Comparison of ENCODE assay signal across 9 cellular contexts in the genomic region with DNA sequence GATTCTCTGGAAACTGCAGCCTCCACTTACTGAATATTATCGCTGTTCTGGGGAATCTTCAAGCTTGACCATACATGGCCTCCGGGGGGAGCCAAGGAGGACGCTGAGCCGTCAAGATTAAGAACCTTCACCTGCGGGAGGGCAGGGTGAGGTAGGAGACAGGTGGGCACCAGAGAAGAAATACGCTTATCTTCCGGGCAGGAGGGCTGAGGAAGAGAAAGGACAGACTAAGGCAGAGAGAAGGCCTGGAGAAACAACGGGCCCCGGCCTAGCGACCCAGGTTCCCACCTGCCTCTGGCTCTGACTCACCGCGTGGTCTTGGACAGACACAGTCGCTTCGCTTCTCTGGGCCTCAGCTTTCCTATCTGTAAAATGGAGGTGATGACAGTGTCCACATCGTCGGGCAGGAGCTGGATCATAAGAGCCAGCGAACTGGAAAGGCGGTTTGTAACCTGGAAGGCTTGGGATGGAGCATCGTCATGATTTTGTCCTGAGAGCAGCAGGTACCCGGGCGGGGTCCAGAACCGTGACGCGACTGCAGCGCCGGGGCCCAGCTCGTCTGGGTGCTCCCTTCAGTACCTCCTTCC. TPM values are rescaled to one million over a fixed set of nuclear protein-coding genes. Genes with fewer than 3 reads are reported as not detected.
DNase-seq lines count a peak whose midpoint lies in the region; ATAC-seq, FAIRE-seq and TF ChIP-seq lines count a peak whose summit lies in the region.
"Had no signal": no experiment of that assay in that cellular context is flagged by ENCODE, and none has a peak within 500 bp of the region (broad histone marks: within the 10 kb centered on the region; RNA-seq: fewer than 3 reads in every experiment).

No MANE protein-coding gene starts in this region.

- CTCF ChIA-PET in CD4-positive, alpha-beta memory T cell (lab: Charles Lee; ENCODE audit: partially characterized antibody) = interaction anchor here (0.9 to 5.5 kb wide), 16 partner anchors 9 to 729 kb away, joined by 3 to 51 read pairs (median 6); a partner anchor contains a TSS

- H3K27me3 ChIP-seq in CD4-positive, alpha-beta memory T cell (ENCODE audit: insufficient read depth, low read length) = no peaks in the 10 kb centered on the region
- no peaks in the 10 kb centered on the region for H3K27me3 ChIP-seq in foreskin keratinocyte
- no peaks in the 10 kb centered on the region for H3K27me3 ChIP-seq in prostate gland (replicated peaks; ENCODE audit: insufficient read depth)

- TF ChIP-seq CTCF in foreskin keratinocyte (conservative IDR thresholded peaks at IDR 0.05) (peak; percentile 67), prostate gland (IDR thresholded peaks at IDR 0.05) (peak in 2 of 4 experiments; percentile 32 to 34)

- peaks cover 0 to 4% (median 0%) of the 10 kb centered on the region in 8 donors for H3K9me3 Mint-ChIP-seq in CD4-positive, alpha-beta memory T cell
- H3K9me3 Mint-ChIP-seq in activated T-helper 17 cell treated with anti-CD3 and anti-CD28 coated beads, Interleukin-2, amount 50 U/mL, for 72 hours = no peaks in the 10 kb centered on the region

- no peak for FAIRE-seq in H54 (lab: Jason Lieb, UNC)
- FAIRE-seq: colon had no signal

- peaks cover 28% of the 10 kb centered on the region for H3K4me1 ChIP-seq in CD4-positive, alpha-beta memory T cell (ENCODE audit: insufficient read depth, low read length)
- H3K4me1 ChIP-seq in foreskin keratinocyte = no peaks in the 10 kb centered on the region
- H3K4me1 ChIP-seq in prostate gland (replicated peaks) = no peaks in the 10 kb centered on the region

- H3K36me3 ChIP-seq in CD4-positive, alpha-beta memory T cell (ENCODE audit: insufficient read depth, low read length) = peaks cover 49% of the 10 kb centered on the region
- H3K36me3 ChIP-seq in prostate gland = peaks cover under 1 to 4% of the 10 kb centered on the region in 2 donors

- intact Hi-C loops in CD4-positive, alpha-beta memory T cell (cut with micrococcal nuclease) = loop anchor here (1.0 to 5.0 kb wide), 10 partner anchors 10 to 730 kb away; a partner anchor contains a TSS
- intact Hi-C loops in prostate gland (cut with DNase I) = loop anchor here (5.0 kb wide), 1 partner anchor 366 kb away; a partner anchor contains a TSS

- peaks cover 17 to 37% (median 31%) of the 10 kb centered on the region in 4 donors for H3K4me1 Mint-ChIP-seq in CD4-positive, alpha-beta memory T cell
- H3K4me1 Mint-ChIP-seq in activated T-helper 17 cell treated with anti-CD3 and anti-CD28 coated beads, Interleukin-2, amount 50 U/mL, for 72 hours = peaks cover 12% of the 10 kb centered on the region

- peak overlapping the region; percentile 50 to 78 for H3K4me3 ChIP-seq in CD4-positive, alpha-beta memory T cell (ENCODE audit: low read length in 2 of 2)
- peak overlapping the region; percentile 68 to 82 for H3K4me3 ChIP-seq in prostate gland

- peak overlapping the region; percentile 91 to 100 (median 93) for H3K4me3 Mint-ChIP-seq in CD4-positive, alpha-beta memory T cell
- peak overlapping the region; percentile 93 for H3K4me3 Mint-ChIP-seq in activated T-helper 17 cell treated with anti-CD3 and anti-CD28 coated beads, Interleukin-2, amount 50 U/mL, for 72 hours

- peaks cover 22 to 61% of the 10 kb centered on the region in 2 donors for H3K36me3 Mint-ChIP-seq in CD4-positive, alpha-beta memory T cell
- H3K36me3 Mint-ChIP-seq in activated T-helper 17 cell treated with anti-CD3 and anti-CD28 coated beads, Interleukin-2, amount 50 U/mL, for 72 hours (ENCODE audit: low read depth) = peaks cover 82% of the 10 kb centered on the region

- 1% methylated on average over 27 of the region's 27 CpGs for WGBS in prostate gland

- ATAC-seq in GM18907 (IDR thresholded peaks at IDR 0.05; ENCODE audit: unreplicated experiment) (peak; percentile 37), HG03139 (IDR thresholded peaks at IDR 0.05; ENCODE audit: unreplicated experiment) (peak; percentile 16), foreskin keratinocyte (peak; percentile 55)
- ATAC-seq in activated T-helper 17 cell treated with anti-CD3 and anti-CD28 coated beads, Interleukin-2, amount 50 U/mL, for 72 hours (replicated peaks) = peak; percentile 50

- peak overlapping the region; percentile 92 to 98 (median 94) for H3K27ac Mint-ChIP-seq in CD4-positive, alpha-beta memory T cell
- H3K27ac Mint-ChIP-seq in activated T-helper 17 cell treated with anti-CD3 and anti-CD28 coated beads, Interleukin-2, amount 50 U/mL, for 72 hours = peak overlapping the region; percentile 88

- H3K27me3 Mint-ChIP-seq in CD4-positive, alpha-beta memory T cell = no peaks in the 10 kb centered on the region
- H3K27me3 Mint-ChIP-seq in activated T-helper 17 cell treated with anti-CD3 and anti-CD28 coated beads, Interleukin-2, amount 50 U/mL, for 72 hours = no peaks in the 10 kb centered on the region

- POLR2A ChIA-PET in CD4-positive, alpha-beta memory T cell (lab: Charles Lee; ENCODE audit: partially characterized antibody) = interaction anchor here (0.6 to 3.4 kb wide), 21 partner anchors 9 to 840 kb away, joined by 3 to 67 read pairs (median 5); a partner anchor contains a TSS

- peak; percentile 30 to 53 (median 43) for DNase-seq in CD4-positive, alpha-beta memory T cell
- DNase-seq in NOMO-1 treated with dmso at 0.1 percent for 144 hours (lab: John Stamatoyannopoulos, UW; ENCODE audit: unreplicated experiment) (peak; percentile 19), foreskin keratinocyte (peak; percentile 54 to 73), prostate gland (ENCODE audit: low spot score) (peak; percentile 24), H54 (ENCODE audit: insufficient read length, low spot score) (no peak)

- no peak for TF ChIP-seq POLR2A in prostate gland (IDR thresholded peaks at IDR 0.05)
- no peak for TF ChIP-seq POLR2A in H54 (IDR thresholded peaks at IDR 0.05; ENCODE audit: low read depth, low read length)

- H3K27ac ChIP-seq in CD4-positive, alpha-beta memory T cell (ENCODE audit: low read depth, low read length) = peak overlapping the region; percentile 71
- H3K27ac ChIP-seq in foreskin keratinocyte = peak overlapping the region; percentile 59
- H3K27ac ChIP-seq in prostate gland = peak overlapping the region; percentile 70 to 81

- no peaks in the 10 kb centered on the region for H3K9me3 ChIP-seq in CD4-positive, alpha-beta memory T cell (ENCODE audit: control insufficient read depth in 1 of 2, low read length in 2 of 2)
- H3K9me3 ChIP-seq in prostate gland = no peaks in the 10 kb centered on the region

RNA-seq across cellular contexts. Expression of a gene that starts 0.7 kb away (rescaled TPM):
- 10 to 100 TPM; 44.4 to 54.5 TPM for total RNA-seq in CD4-positive, alpha-beta memory T cell
- polyA plus RNA-seq in CD4-positive, alpha-beta memory T cell = 10 to 100 TPM in 1 of 2 donors, 1 to 10 TPM in 1; 1.9 to 17.3 TPM
- total RNA-seq in activated T-helper 17 cell treated with anti-CD3 and anti-CD28 coated beads, Interleukin-2, amount 50 U/mL, for 72 hours = 10 to 100 TPM; 28.5 to 44.0 TPM
- total RNA-seq in foreskin keratinocyte = 23.0 and 23.1 TPM in 2 replicates
- 4.4 and 5.8 TPM in 2 replicates for polyA plus RNA-seq in foreskin keratinocyte
- total RNA-seq in prostate gland = 10 to 100 TPM; 25.5 to 34.7 TPM

RNA-seq across cellular contexts. Expression of a gene that starts 0.7 kb away (rescaled TPM):
- total RNA-seq in CD4-positive, alpha-beta memory T cell = 10 to 100 TPM; 53.0 to 57.2 TPM
- polyA plus RNA-seq in CD4-positive, alpha-beta memory T cell = 10 to 100 TPM; 13.9 to 18.2 TPM
- total RNA-seq in activated T-helper 17 cell treated with anti-CD3 and anti-CD28 coated beads, Interleukin-2, amount 50 U/mL, for 72 hours = 10 to 100 TPM; 20.2 to 69.3 TPM
- 62.3 and 66.2 TPM in 2 replicates for total RNA-seq in foreskin keratinocyte
- 60.2 and 71.5 TPM in 2 replicates for polyA plus RNA-seq in foreskin keratinocyte
- 10 to 100 TPM; 40.3 to 42.9 TPM for total RNA-seq in prostate gland

RNA-seq across cellular contexts. Expression of a gene that starts 13.0 kb away (rescaled TPM):
- 10 to 100 TPM; 28.6 to 32.9 TPM for total RNA-seq in CD4-positive, alpha-beta memory T cell
- polyA plus RNA-seq in CD4-positive, alpha-beta memory T cell = 10 to 100 TPM; 13.5 to 22.8 TPM
- 10 to 100 TPM; 13.5 to 20.7 TPM for total RNA-seq in activated T-helper 17 cell treated with anti-CD3 and anti-CD28 coated beads, Interleukin-2, amount 50 U/mL, for 72 hours
- 35.2 and 35.9 TPM in 2 replicates for total RNA-seq in foreskin keratinocyte
- 38.3 and 40.2 TPM in 2 replicates for polyA plus RNA-seq in foreskin keratinocyte
- 10 to 100 TPM; 20.0 to 32.5 TPM for total RNA-seq in prostate gland

RNA-seq across cellular contexts. Expression of a gene that starts 13.1 kb away (rescaled TPM):
- 10 to 100 TPM; 25.8 to 27.3 TPM for total RNA-seq in CD4-positive, alpha-beta memory T cell
- polyA plus RNA-seq in CD4-positive, alpha-beta memory T cell = 1 to 10 TPM; 3.7 to 4.3 TPM
- 10 to 100 TPM; 13.4 to 13.8 TPM for total RNA-seq in activated T-helper 17 cell treated with anti-CD3 and anti-CD28 coated beads, Interleukin-2, amount 50 U/mL, for 72 hours
- 16.2 and 17.2 TPM in 2 replicates for total RNA-seq in foreskin keratinocyte
- 8.7 and 9.8 TPM in 2 replicates for polyA plus RNA-seq in foreskin keratinocyte
- total RNA-seq in prostate gland = 10 to 100 TPM; 22.0 to 90.9 TPM

RNA-seq across cellular contexts. Expression of a gene that starts 51.1 kb away (rescaled TPM):
- under 1 TPM; 0.26 to 0.30 TPM for total RNA-seq in CD4-positive, alpha-beta memory T cell
- polyA plus RNA-seq in CD4-positive, alpha-beta memory T cell = under 1 TPM in 1 of 2 donors, not detected in 1; 0.49 TPM
- total RNA-seq in activated T-helper 17 cell treated with anti-CD3 and anti-CD28 coated beads, Interleukin-2, amount 50 U/mL, for 72 hours = under 1 TPM; 0.37 to 0.52 TPM
- total RNA-seq in foreskin keratinocyte (4.0 and 4.1 TPM in 2 replicates), prostate gland (1 to 10 TPM; 1.1 to 2.7 TPM)
- 3.9 and 4.5 TPM in 2 replicates for polyA plus RNA-seq in foreskin keratinocyte
